ENCODE assay signal across 10 cellular contexts in genomic region chr15:32716960-32717289, GRCh38. TPM values are rescaled to one million over a fixed set of nuclear protein-coding genes. Genes with fewer than 3 reads are reported as not detected.
DNase-seq lines count a peak whose midpoint lies in the region; ATAC-seq, FAIRE-seq and TF ChIP-seq lines count a peak whose summit lies in the region.
"Had no signal": no experiment of that assay in that cellular context is flagged by ENCODE, and none has a peak within 500 bp of the region (broad histone marks: within the 10 kb centered on the region; RNA-seq: fewer than 3 reads in every experiment).

No MANE protein-coding gene starts in this region.

- TF ChIP-seq CTCF in activated CD8-positive, alpha-beta T cell treated with anti-CD3 and anti-CD28 coated beads for 36 hours (IDR thresholded peaks at IDR 0.05) = no peak
- TF ChIP-seq CTCF in astrocyte (IDR thresholded peaks at IDR 0.05; ENCODE audit: insufficient read depth, low read depth, low read length) (no peak), kidney epithelial cell (IDR thresholded peaks at IDR 0.05; ENCODE audit: insufficient read depth, low read length, poor library complexity, severe bottlenecking) (no peak)

- H3K9me3 Mint-ChIP-seq in activated CD8-positive, alpha-beta T cell treated with anti-CD3 and anti-CD28 coated beads, Interleukin-2, amount 10 ng/mL, durations not matched to agents 7 days and 5 days (ENCODE audit: insufficient read depth) = no peaks in the 10 kb centered on the region
- no peaks in the 10 kb centered on the region for H3K9me3 Mint-ChIP-seq in activated CD8-positive, alpha-beta T cell treated with anti-CD3 and anti-CD28 coated beads for 36 hours
- peaks cover 9% of the 10 kb centered on the region for H3K9me3 Mint-ChIP-seq in astrocyte (ENCODE audit: unreplicated experiment)
- H3K9me3 Mint-ChIP-seq: activated CD4-positive, alpha-beta memory T cell treated with anti-CD3 and anti-CD28 coated beads, Interleukin-2, amount 10 ng/mL, durations not matched to agents 7 days and 5 days had no signal

- peaks cover 11% of the 10 kb centered on the region for H3K4me1 ChIP-seq in astrocyte (ENCODE audit: insufficient read depth, low read length)

- H2AFZ ChIP-seq in astrocyte (ENCODE audit: low read depth, low read length) = peak overlapping the region; percentile 67

- peak overlapping the region; percentile 94 for H3K9ac ChIP-seq in astrocyte (ENCODE audit: low read length)

- H3K36me3 ChIP-seq in astrocyte (ENCODE audit: insufficient read depth, low read length) = peaks cover 6% of the 10 kb centered on the region
- no peaks in the 10 kb centered on the region for H3K36me3 ChIP-seq in kidney epithelial cell (ENCODE audit: control insufficient read depth, insufficient read depth, low read length)

- H3K4me1 Mint-ChIP-seq in activated CD8-positive, alpha-beta T cell treated with anti-CD3 and anti-CD28 coated beads, Interleukin-2, amount 10 ng/mL, durations not matched to agents 7 days and 5 days (ENCODE audit: low read depth) = peaks cover 21% of the 10 kb centered on the region
- H3K4me1 Mint-ChIP-seq in activated CD8-positive, alpha-beta T cell treated with anti-CD3 and anti-CD28 coated beads for 36 hours (ENCODE audit: low read depth) = peaks cover 8% of the 10 kb centered on the region
- peaks cover 2% of the 10 kb centered on the region for H3K4me1 Mint-ChIP-seq in astrocyte (ENCODE audit: low read depth, unreplicated experiment)

- POLR2A ChIA-PET in activated CD8-positive, alpha-beta T cell treated with anti-CD3 and anti-CD28 coated beads, Interleukin-2, amount 10 ng/mL, durations not matched to agents 7 days and 5 days (lab: Charles Lee) = no interaction called here
- POLR2A ChIA-PET in activated CD8-positive, alpha-beta T cell treated with anti-CD3 and anti-CD28 coated beads for 36 hours (lab: Charles Lee) = no interaction called here

- H3K27ac ChIP-seq in astrocyte (ENCODE audit: low read depth, low read length) (peak overlapping the region; percentile 91), substantia nigra (ENCODE audit: low read depth, low read length, poor library complexity, severe bottlenecking) (peak overlapping the region; percentile 68)

- peaks cover 44% of the 10 kb centered on the region for H3K79me2 ChIP-seq in astrocyte (ENCODE audit: insufficient read depth, low read length)

- H4K20me1 ChIP-seq in astrocyte (ENCODE audit: insufficient read depth, low read length) = peaks cover 14% of the 10 kb centered on the region

- no peak for DNase-seq in activated CD8-positive, alpha-beta T cell treated with anti-CD3 and anti-CD28 coated beads, Interleukin-2, amount 10 ng/mL, durations not matched to agents 7 days and 5 days
- DNase-seq in activated CD8-positive, alpha-beta T cell treated with anti-CD3 and anti-CD28 coated beads for 36 hours = no peak
- DNase-seq in astrocyte (ENCODE audit: low read depth) = no peak
- DNase-seq in kidney epithelial cell (ENCODE audit: low read depth) = no peak
- no peak for DNase-seq in substantia nigra (lab: John Stamatoyannopoulos, UW)
- no peak for DNase-seq in glomerular visceral epithelial cell (ENCODE audit: extremely low spot score)
- DNase-seq in sciatic nerve (ENCODE audit: low spot score) = no peak
- DNase-seq: activated CD4-positive, alpha-beta memory T cell treated with anti-CD3 and anti-CD28 coated beads, Interleukin-2, amount 10 ng/mL, durations not matched to agents 7 days and 5 days had no signal

- H3K4me3 Mint-ChIP-seq in activated CD8-positive, alpha-beta T cell treated with anti-CD3 and anti-CD28 coated beads, Interleukin-2, amount 10 ng/mL, durations not matched to agents 7 days and 5 days = peak overlapping the region; percentile 40
- H3K4me3 Mint-ChIP-seq in activated CD8-positive, alpha-beta T cell treated with anti-CD3 and anti-CD28 coated beads for 36 hours = no peak overlapping the region
- H3K4me3 Mint-ChIP-seq in astrocyte (ENCODE audit: unreplicated experiment) = peak overlapping the region; percentile 60
- H3K4me3 Mint-ChIP-seq: activated CD4-positive, alpha-beta memory T cell treated with anti-CD3 and anti-CD28 coated beads, Interleukin-2, amount 10 ng/mL, durations not matched to agents 7 days and 5 days had no signal

- H3K27me3 Mint-ChIP-seq in activated CD8-positive, alpha-beta T cell treated with anti-CD3 and anti-CD28 coated beads, Interleukin-2, amount 10 ng/mL, durations not matched to agents 7 days and 5 days (ENCODE audit: low read depth) = peaks cover 70% of the 10 kb centered on the region
- peaks cover 56% of the 10 kb centered on the region for H3K27me3 Mint-ChIP-seq in activated CD8-positive, alpha-beta T cell treated with anti-CD3 and anti-CD28 coated beads for 36 hours
- H3K27me3 Mint-ChIP-seq in astrocyte (ENCODE audit: low read depth, unreplicated experiment) = peaks cover 24% of the 10 kb centered on the region

- H3K27me3 ChIP-seq in astrocyte (ENCODE audit: insufficient read depth, low read length) (no peaks in the 10 kb centered on the region), kidney epithelial cell (ENCODE audit: control insufficient read depth, insufficient read depth, low read length) (peaks cover 10% of the 10 kb centered on the region)

- intact Hi-C loops in activated CD8-positive, alpha-beta T cell treated with anti-CD3 and anti-CD28 coated beads for 36 hours (cut with micrococcal nuclease) = no loop called here
- intact Hi-C loops in sciatic nerve (cut with DNase I) = no loop called here

- ATAC-seq in activated CD8-positive, alpha-beta T cell treated with anti-CD3 and anti-CD28 coated beads, Interleukin-2, amount 10 ng/mL, durations not matched to agents 7 days and 5 days = no peak
- ATAC-seq in activated CD8-positive, alpha-beta T cell treated with anti-CD3 and anti-CD28 coated beads for 36 hours = no peak
- ATAC-seq in GM21723 (IDR thresholded peaks at IDR 0.05; ENCODE audit: unreplicated experiment) = no peak
- no peak for ATAC-seq in sciatic nerve

- H3K9me3 ChIP-seq in astrocyte (ENCODE audit: insufficient read depth, low read depth, low read length) = no peaks in the 10 kb centered on the region

- FAIRE-seq in astrocyte (lab: Jason Lieb, UNC) = no peak
- FAIRE-seq: RCC 7860 had no signal

- H3K27ac Mint-ChIP-seq in activated CD8-positive, alpha-beta T cell treated with anti-CD3 and anti-CD28 coated beads, Interleukin-2, amount 10 ng/mL, durations not matched to agents 7 days and 5 days = peak overlapping the region; percentile 34
- no peak overlapping the region for H3K27ac Mint-ChIP-seq in activated CD8-positive, alpha-beta T cell treated with anti-CD3 and anti-CD28 coated beads for 36 hours
- H3K27ac Mint-ChIP-seq in astrocyte (ENCODE audit: unreplicated experiment) = no peak overlapping the region
- H3K27ac Mint-ChIP-seq: activated CD4-positive, alpha-beta memory T cell treated with anti-CD3 and anti-CD28 coated beads, Interleukin-2, amount 10 ng/mL, durations not matched to agents 7 days and 5 days had no signal

- peak overlapping the region; percentile 60 for H3K4me3 ChIP-seq in astrocyte (ENCODE audit: insufficient read depth, low read depth, low read length)
- H3K4me3 ChIP-seq in kidney epithelial cell (ENCODE audit: low read depth, low read length) = peak overlapping the region; percentile 62

- H3K36me3 Mint-ChIP-seq in activated CD8-positive, alpha-beta T cell treated with anti-CD3 and anti-CD28 coated beads, Interleukin-2, amount 10 ng/mL, durations not matched to agents 7 days and 5 days (ENCODE audit: low read depth) = no peaks in the 10 kb centered on the region
- no peaks in the 10 kb centered on the region for H3K36me3 Mint-ChIP-seq in activated CD8-positive, alpha-beta T cell treated with anti-CD3 and anti-CD28 coated beads for 36 hours (ENCODE audit: low read depth)
- H3K36me3 Mint-ChIP-seq in astrocyte (ENCODE audit: low read depth, unreplicated experiment) = no peaks in the 10 kb centered on the region

- peak overlapping the region; percentile 91 for H3K4me2 ChIP-seq in astrocyte (ENCODE audit: low read length)

- CTCF ChIA-PET in activated CD8-positive, alpha-beta T cell treated with anti-CD3 and anti-CD28 coated beads, Interleukin-2, amount 10 ng/mL, durations not matched to agents 7 days and 5 days (lab: Charles Lee) = no interaction called here
- CTCF ChIA-PET in activated CD8-positive, alpha-beta T cell treated with anti-CD3 and anti-CD28 coated beads for 36 hours (lab: Charles Lee) = no interaction called here

RNA-seq across cellular contexts. Expression of gene GREM1, which starts 0.9 kb away (rescaled TPM):
- not detected for total RNA-seq in activated CD8-positive, alpha-beta T cell treated with anti-CD3 and anti-CD28 coated beads, Interleukin-2, amount 10 ng/mL, durations not matched to agents 7 days and 5 days
- not detected for total RNA-seq in activated CD8-positive, alpha-beta T cell treated with anti-CD3 and anti-CD28 coated beads for 36 hours
- total RNA-seq in astrocyte (74.5 and 112 TPM in 2 replicates), kidney epithelial cell (62.0 and 68.4 TPM in 2 replicates), sciatic nerve (4.6 TPM)
- total RNA-seq: activated CD4-positive, alpha-beta memory T cell treated with anti-CD3 and anti-CD28 coated beads, Interleukin-2, amount 10 ng/mL, durations not matched to agents 7 days and 5 days had no signal

Comparison
In these comparisons a context has a peak if more than half of its experiments do, and no peak if none do; other contexts are left out.
1. RNA of gene GREM1, which starts 0.9 kb away (total RNA-seq): 74.5 to 112 TPM in astrocyte and 62.0 to 68.4 TPM in kidney epithelial cell; 4.6 TPM in sciatic nerve (single experiment), not detected in activated CD8-positive, alpha-beta T cell treated with anti-CD3 and anti-CD28 coated beads, Interleukin-2, amount 10 ng/mL, durations not matched to agents 7 days and 5 days and not detected in activated CD8-positive, alpha-beta T cell treated with anti-CD3 and anti-CD28 coated beads for 36 hours; every median in the first group is over 10 times any median in the second.